Comparison of ENCODE assay signal across 8 cellular contexts in the genomic region with DNA sequence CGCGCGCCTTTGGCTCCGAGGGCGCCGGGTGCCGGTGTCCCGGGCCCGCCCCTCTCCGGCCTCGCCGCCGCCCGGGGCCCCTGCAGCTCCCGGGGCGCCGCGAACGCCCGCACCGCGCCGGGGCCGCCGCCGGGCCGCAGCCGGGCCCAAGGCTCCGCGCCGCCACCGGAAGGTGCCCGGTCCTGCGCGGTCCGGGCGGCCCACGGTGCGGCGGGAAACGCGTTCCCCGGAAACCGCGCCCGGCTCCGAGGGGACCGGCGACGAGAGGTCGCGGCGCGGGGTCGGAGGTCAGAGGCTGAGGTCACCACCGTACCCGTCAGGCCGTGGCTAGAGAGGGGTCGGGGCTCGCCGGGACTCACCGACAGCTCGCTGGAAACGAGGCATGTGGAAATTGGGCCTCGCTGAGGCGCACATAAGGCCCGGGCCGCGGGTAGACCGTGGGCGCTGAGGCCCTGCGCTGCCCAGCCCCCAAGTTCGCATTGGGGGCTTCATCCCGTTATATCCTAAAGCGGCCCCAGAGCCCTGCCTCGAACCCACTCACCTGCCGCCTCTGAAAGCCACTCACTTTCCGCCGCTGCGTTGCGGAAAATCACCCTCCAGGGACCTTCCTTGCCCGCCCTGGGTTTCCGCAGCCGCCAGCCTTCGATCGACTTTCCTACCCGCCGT. TPM values are rescaled to one million over a fixed set of nuclear protein-coding genes. Genes with fewer than 3 reads are reported as not detected.
DNase-seq lines count a peak whose midpoint lies in the region; ATAC-seq, FAIRE-seq and TF ChIP-seq lines count a peak whose summit lies in the region.

A gene (minus strand): TSS at position 167 of the 666 bp plus-strand sequence. CDS start 745 bp downstream, outside the sequence.

- peak within 1 kb of the TSS; percentile 37 to 79 for H3K4me2 ChIP-seq in H1 (ENCODE audit: insufficient read depth in 1 of 2, low read depth in 2 of 2, low read length in 2 of 2)

- TF ChIP-seq EP300 in H1 (IDR thresholded peaks at IDR 0.05; ENCODE audit: borderline replicate concordance in 1 of 2, low read depth in 2 of 2, low read length in 2 of 2) = peak; percentile 17 to 60; a peak in 2 of 3 replicates

- H3K27ac ChIP-seq in H1 (ENCODE audit: low read depth, low read length) = no peak within 1 kb of the TSS
- H3K27ac ChIP-seq in mesodermal cell (ENCODE audit: low read depth, low read length, severe bottlenecking) = peak within 1 kb of the TSS; percentile 36

- H2BK5ac ChIP-seq in H1 (ENCODE audit: low read depth, low read length) = no peak within 1 kb of the TSS

- no peak within 1 kb of the TSS for H3K4ac ChIP-seq in H1 (replicated peaks; ENCODE audit: insufficient read length, low read depth, low read length)

- H2AK5ac ChIP-seq in H1 (ENCODE audit: low read depth, low read length) = no peak within 1 kb of the TSS

- H3K79me1 ChIP-seq in H1 (ENCODE audit: low read depth, low read length) = peaks cover 5% of the 10 kb centered on the region; the same call in 1 of the 2 replicates

- no peak within 1 kb of the TSS for H2BK15ac ChIP-seq in H1 (ENCODE audit: low read length)

- TF ChIP-seq RAD21 in H1 (IDR thresholded peaks at IDR 0.05 in 1 of 2, conservative IDR thresholded peaks at IDR 0.05 in 1 of 2; ENCODE audit: low read depth in 2 of 2, low read length in 2 of 2) = no peak

- peaks cover 0 to 3% of the 10 kb centered on the region in 2 experiments for H4K20me1 ChIP-seq in H1 (replicated peaks in 1 of 2; ENCODE audit: control insufficient read depth in 1 of 2, insufficient read depth in 2 of 2, low read length in 2 of 2)

- POLR2A ChIA-PET in H1 (lab: Charles Lee; ENCODE audit: partially characterized antibody) = interaction anchor here (0.7 to 16.2 kb wide), 15 partner anchors 10 to 140 kb away, joined by 3 to 161 read pairs (median 4); a partner anchor contains a TSS

- no peaks in the 10 kb centered on the region for H3K27me3 ChIP-seq in H1 (replicated peaks in 1 of 4; ENCODE audit: control insufficient read depth in 3 of 4, extremely low read depth in 1 of 4, insufficient read depth in 3 of 4, low read length in 3 of 4)

- H2AFZ ChIP-seq in H1 (ENCODE audit: low read length) = peak within 1 kb of the TSS; percentile 74; the same call in 1 of the 2 replicates

- no peak for FAIRE-seq in H1 (lab: Jason Lieb, UNC)

- peak; percentile 56 for ATAC-seq in GM21786 (IDR thresholded peaks at IDR 0.05; ENCODE audit: unreplicated experiment)

- H3K18ac ChIP-seq in H1 (ENCODE audit: extremely low read depth, low read length) = peak within 1 kb of the TSS; percentile 90

- H3K9me3 ChIP-seq in H1 (ENCODE audit: insufficient read depth in 2 of 2, low read depth in 1 of 2, low read length in 1 of 2) = no peaks in the 10 kb centered on the region
- H3K9me3 ChIP-seq in mesodermal cell (ENCODE audit: control insufficient read depth, low read length) = no peaks in the 10 kb centered on the region

- TF ChIP-seq POLR2A in H1 (IDR thresholded peaks at IDR 0.05; ENCODE audit: control extremely low read depth in 1 of 2, low read depth in 2 of 2, low read length in 2 of 2) = no peak

- no peak within 1 kb of the TSS for H3K14ac ChIP-seq in H1 (ENCODE audit: insufficient read length)

- H3K23ac ChIP-seq in H1 (ENCODE audit: insufficient read length) = no peak within 1 kb of the TSS

- CTCF ChIA-PET in H1 (lab: Charles Lee; ENCODE audit: partially characterized antibody) = interaction anchor here (0.7 to 4.3 kb wide), 11 partner anchors 10 to 45 kb away, joined by 3 to 21 read pairs (median 3); a partner anchor contains a TSS

- H4K91ac ChIP-seq in H1 (replicated peaks; ENCODE audit: insufficient read length, low read length) = peak within 1 kb of the TSS; percentile 81

- 30% methylated on average over 35 of the region's 88 CpGs; no CpG with 5 or more reads in 1 of the 2 experiments for WGBS in H1 (ENCODE audit: extremely low coverage in 1 of 2, insufficient coverage in 1 of 2, insufficient read length in 1 of 2, insufficient replicate concordance in 2 of 2, low coverage in 1 of 2, low lambda C conversion rate in 2 of 2, missing lambda C conversion rate in 1 of 2), 2 experiments
- 7 to 14% methylated on average over 67 to 88 of the region's 88 CpGs for WGBS in mesodermal cell (ENCODE audit: insufficient coverage in 2 of 2), 2 experiments

- TF ChIP-seq CTCF in H1 (IDR thresholded peaks at IDR 0.05; ENCODE audit: control extremely low read depth in 1 of 3, insufficient read depth in 1 of 3, low read depth in 1 of 3, low read length in 3 of 3) = no peak

- no peak within 1 kb of the TSS for H2BK12ac ChIP-seq in H1 (ENCODE audit: low read depth, low read length)

- H3K56ac ChIP-seq in H1 (replicated peaks; ENCODE audit: insufficient read length, low read depth, low read length) = peak within 1 kb of the TSS; percentile 46

- H3K4me3 ChIP-seq in H1 (ENCODE audit: extremely low read depth in 1 of 4, insufficient read depth in 2 of 4, low read depth in 3 of 4, low read length in 4 of 4) (peak within 1 kb of the TSS; percentile 53 to 93 (median 77)), mesodermal cell (ENCODE audit: extremely low read depth, insufficient read depth, low read length, poor library complexity, severe bottlenecking) (peak within 1 kb of the TSS; percentile 66)

- H3K79me2 ChIP-seq in H1 (ENCODE audit: control insufficient read depth in 1 of 2, insufficient read depth in 2 of 2, low read length in 2 of 2) = no peaks in the 10 kb centered on the region

- peaks cover 8% of the 10 kb centered on the region; the same call in 1 of the 2 replicates for H3K23me2 ChIP-seq in H1 (ENCODE audit: low read depth, low read length)

- H3K4me1 ChIP-seq in H1 (replicated peaks in 1 of 4; ENCODE audit: control insufficient read depth in 3 of 4, insufficient read depth in 4 of 4, low read length in 3 of 4) = peaks cover 0 to 10% (median 5%) of the 10 kb centered on the region in 4 experiments; a peak in 5 of 7 replicates
- peaks cover 9% of the 10 kb centered on the region for H3K4me1 ChIP-seq in mesodermal cell (ENCODE audit: control insufficient read depth, insufficient read depth, low read length, poor library complexity, severe bottlenecking)

- peaks cover 2 to 12% (median 9%) of the 10 kb centered on the region in 4 experiments; a peak in 5 of 8 replicates for H3K36me3 ChIP-seq in H1 (ENCODE audit: control insufficient read depth in 2 of 4, insufficient read depth in 4 of 4, low read length in 3 of 4)
- peaks cover 25% of the 10 kb centered on the region for H3K36me3 ChIP-seq in mesodermal cell (ENCODE audit: control insufficient read depth, insufficient read depth, low read length)

- H4K5ac ChIP-seq in H1 (ENCODE audit: insufficient read length, low read depth, low read length) = peak within 1 kb of the TSS; percentile 88

- H2BK120ac ChIP-seq in H1 (replicated peaks; ENCODE audit: low read depth, low read length) = no peak within 1 kb of the TSS

- peak within 1 kb of the TSS; percentile 4 to 93 (median 58); a peak in 6 of 7 replicates for H3K9ac ChIP-seq in H1 (replicated peaks in 1 of 4; ENCODE audit: extremely low read depth in 1 of 4, low read depth in 3 of 4, low read length in 3 of 4)

- peak within 1 kb of the TSS; percentile 97 for H4K8ac ChIP-seq in H1 (ENCODE audit: extremely low read depth, insufficient read depth, low read length)

- DNase-seq in EH (ENCODE audit: low read depth) = peak; percentile 48
- DNase-seq in NCI-H2196 treated with DMSO at 0.1 percent for 48 hours (lab: John Stamatoyannopoulos, UW; ENCODE audit: unreplicated experiment) = peak; percentile 23
- peak; percentile 90 for DNase-seq in activated CD8-positive, alpha-beta memory T cell treated with anti-CD3 and anti-CD28 coated beads for 24 hours
- DNase-seq in H1 (ENCODE audit: low read depth in 1 of 2, low spot score in 2 of 2) = peak in 1 of 2 experiments; percentile 85
- peak; percentile 68 for DNase-seq in stimulated activated CD8-positive, alpha-beta memory T cell treated with anti-CD3 and anti-CD28 coated beads, Interleukin-15, amount 100 ng/mL, for 24 hours (ENCODE audit: low read depth)
- no peak for DNase-seq in dedifferentiated amniotic fluid mesenchymal stem cell (ENCODE audit: extremely low spot score)

- H2BK20ac ChIP-seq in H1 (ENCODE audit: low read length) = no peak within 1 kb of the TSS

TF ChIP-seq in H1, 55 proteins besides CTCF, POLR2A, EP300 and RAD21 (continues in another document):
- TF ChIP-seq RXRA (IDR thresholded peaks at IDR 0.05; ENCODE audit: insufficient read depth, low read depth, low read length) (no peak), PHF8 (conservative IDR thresholded peaks at IDR 0.05; ENCODE audit: low read depth, low read length) (peak; percentile 66; the same call in 1 of the 2 replicates), SP4 (IDR thresholded peaks at IDR 0.05; ENCODE audit: low read length) (peak; percentile 54; the same call in 1 of the 2 replicates), TAF7 (optimal IDR thresholded peaks at IDR 0.05; ENCODE audit: borderline replicate concordance, low read depth, low read length) (peak; percentile 90), CREB1 (IDR thresholded peaks at IDR 0.05) (peak; percentile 64), ZNF274 (IDR thresholded peaks at IDR 0.05; ENCODE audit: borderline replicate concordance, extremely low read depth, low read length) (no peak), SIX5 (IDR thresholded peaks at IDR 0.05; ENCODE audit: low read depth, low read length) (peak; percentile 16; the same call in 1 of the 2 replicates), KDM5A (IDR thresholded peaks at IDR 0.05; ENCODE audit: low read length) (peak; percentile 45; the same call in 1 of the 2 replicates), SAP30 (IDR thresholded peaks at IDR 0.05; ENCODE audit: insufficient read depth, insufficient replicate concordance, low read length) (no peak), GABPA (IDR thresholded peaks at IDR 0.05; ENCODE audit: borderline replicate concordance, insufficient read depth, low read length) (peak; percentile 99)
- TF ChIP-seq, protein P1, sequence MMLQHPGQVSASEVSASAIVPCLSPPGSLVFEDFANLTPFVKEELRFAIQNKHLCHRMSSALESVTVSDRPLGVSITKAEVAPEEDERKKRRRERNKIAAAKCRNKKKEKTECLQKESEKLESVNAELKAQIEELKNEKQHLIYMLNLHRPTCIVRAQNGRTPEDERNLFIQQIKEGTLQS (IDR thresholded peaks at IDR 0.05; ENCODE audit: insufficient read depth, low read depth, low read length) = no peak

RNA-seq across cellular contexts. Expression of the gene that starts here (rescaled TPM):
- total RNA-seq in H1 (2021; fragmentation: NEBNext Ultra II Directional; extraction: Animal tissue kit (Norgen Biotek cat#: 25700)) = 68.0 and 69.1 TPM in 2 replicates
- 34.5 and 60.4 TPM in 2 replicates for polyA plus RNA-seq in H1 (2011; rRNA removed)
- polyA plus RNA-seq in H1 (2011; cell fraction: cytosol; rRNA removed) = 66.5 TPM
- 317 TPM for polyA plus RNA-seq in H1 (2011; cell fraction: nucleus; rRNA removed)
- 43.1 to 60.5 TPM (median 57.0 TPM) in 4 replicates for polyA plus RNA-seq in H1 (2012, experiment 1 of 2)
- polyA plus RNA-seq in H1 (2012, experiment 2 of 2) = 60.6 TPM
- 38.5 TPM for polyA plus RNA-seq in H1 (2013, experiment 1 of 2)
- polyA plus RNA-seq in H1 (2013, experiment 2 of 2) = 36.1 TPM
- 19.1 and 24.6 TPM in 2 replicates for polyA minus RNA-seq in H1 (2011; rRNA and poly(A)+ RNA removed)
- polyA minus RNA-seq in H1 (2011; cell fraction: cytosol; rRNA and poly(A)+ RNA removed) = 27.5 TPM
- 58.5 TPM for polyA minus RNA-seq in H1 (2011; cell fraction: nucleus; rRNA and poly(A)+ RNA removed)
- polyA plus RNA-seq in mesodermal cell (2013, experiment 1 of 2) = 66.0 TPM
- 57.5 TPM for polyA plus RNA-seq in mesodermal cell (2013, experiment 2 of 2)
